In the genomic region with DNA sequence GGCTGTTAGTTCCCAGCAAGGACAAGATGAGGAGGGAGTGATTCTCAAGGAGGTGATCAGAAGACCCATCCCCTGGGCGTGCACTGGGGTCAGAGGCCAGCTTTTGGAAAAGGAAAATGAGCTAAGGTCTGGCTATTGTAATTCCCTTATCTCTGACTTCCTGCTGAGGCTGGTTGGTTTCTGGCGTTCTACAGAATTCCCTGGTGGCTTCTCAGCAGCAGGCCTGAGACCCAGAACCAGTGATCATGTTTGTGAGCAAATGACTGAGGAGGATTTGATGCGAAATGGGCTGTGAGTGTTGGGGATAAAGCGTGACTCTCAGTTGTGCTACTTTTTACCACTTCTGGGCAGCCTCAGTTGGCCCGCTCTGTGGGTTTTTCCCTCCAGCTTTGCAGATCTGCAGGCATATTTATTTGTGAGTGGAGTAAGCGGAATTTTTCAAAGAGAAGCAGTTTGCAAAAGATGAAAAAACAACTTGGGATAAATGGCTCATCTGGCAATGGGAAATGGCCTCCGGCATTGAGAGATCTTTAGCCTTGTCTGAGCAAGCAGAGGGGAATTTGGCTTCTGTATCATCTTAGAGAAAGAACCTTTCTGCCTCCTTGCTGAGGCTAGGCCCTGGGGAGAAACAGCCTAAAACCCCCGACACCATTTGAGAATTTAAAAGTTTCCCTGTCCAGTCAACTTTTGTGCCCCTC, we compare ENCODE assay signal across 11 cellular contexts.
DNase-seq lines count a peak whose midpoint lies in the region; ATAC-seq, FAIRE-seq and TF ChIP-seq lines count a peak whose summit lies in the region.
"Had no signal": no experiment of that assay in that cellular context is flagged by ENCODE, and none has a peak within 500 bp of the region (broad histone marks: within the 10 kb centered on the region; RNA-seq: fewer than 3 reads in every experiment).

No MANE protein-coding gene starts in this region.

- H3K27me3 ChIP-seq in keratinocyte (ENCODE audit: control insufficient read depth, extremely low read depth, insufficient read depth, low read length) (no peaks in the 10 kb centered on the region), upper lobe of right lung (no peaks in the 10 kb centered on the region)

- H3K36me3 ChIP-seq in keratinocyte (ENCODE audit: control insufficient read depth in 2 of 2, extremely low read depth in 1 of 2, insufficient read depth in 2 of 2, low read length in 2 of 2) (no peaks in the 10 kb centered on the region), upper lobe of right lung (no peaks in the 10 kb centered on the region)

- H3K79me2 ChIP-seq in keratinocyte (ENCODE audit: control insufficient read depth, insufficient read depth, low read length) = peaks cover 42% of the 10 kb centered on the region

- H3K9me3 ChIP-seq in keratinocyte (ENCODE audit: control insufficient read depth, low read depth, low read length) = no peaks in the 10 kb centered on the region
- no peaks in the 10 kb centered on the region for H3K9me3 ChIP-seq in upper lobe of right lung

- no peaks in the 10 kb centered on the region for H4K20me1 ChIP-seq in keratinocyte (ENCODE audit: control insufficient read depth, extremely low read depth, insufficient read depth, low read length)

- peak; percentile 50 for DNase-seq in NCI-H2171 treated with DMSO at 0.1 percent for 48 hours (lab: John Stamatoyannopoulos, UW)
- DNase-seq in NCI-H2171 (lab: John Stamatoyannopoulos, UW) = no peak
- DNase-seq in keratinocyte (ENCODE audit: low read depth, low spot score) = no peak
- DNase-seq in upper lobe of right lung = no peak
- DNase-seq in anterior cingulate cortex (lab: John Stamatoyannopoulos, UW) = no peak
- no peak for DNase-seq in COLO668 (lab: John Stamatoyannopoulos, UW; ENCODE audit: unreplicated experiment)
- DNase-seq: activated effector memory CD4-positive, alpha-beta T cell treated with Interleukin-2 at 50 U/mL for 16 hours; midbrain had no signal

- H3K27ac ChIP-seq in keratinocyte (ENCODE audit: control insufficient read depth, insufficient read depth, low read length) = peak overlapping the region; percentile 97
- peak overlapping the region; percentile 51 for H3K27ac ChIP-seq in upper lobe of right lung
- H3K27ac ChIP-seq: 22Rv1 had no signal

- no peak overlapping the region for H3K4me3 Mint-ChIP-seq in dendritic cell treated with granulocyte-macrophage colony-stimulating factor and Interleukin-4, amounts not matched to agents 40 ng/mL and 50 ng/mL, for 4 days

- dilution Hi-C loops in keratinocyte (cut with MboI; ENCODE audit: extremely low pct_ligation_motif_present, low sequenced_read_pairs) = no loop called here

- ATAC-seq in upper lobe of right lung (no peak), HG03139 (IDR thresholded peaks at IDR 0.05; ENCODE audit: unreplicated experiment) (no peak)

- H3K4me3 ChIP-seq in keratinocyte (ENCODE audit: control insufficient read depth in 2 of 3, extremely low read depth in 1 of 3, insufficient read depth in 2 of 3, low read depth in 1 of 3, low read length in 3 of 3) (peak overlapping the region in 1 of 3 experiments; percentile 28), upper lobe of right lung (no peak overlapping the region)

- TF ChIP-seq CTCF in keratinocyte (optimal IDR thresholded peaks at IDR 0.05 in 1 of 3, IDR thresholded peaks at IDR 0.05 in 1 of 3, conservative IDR thresholded peaks at IDR 0.05 in 1 of 3; ENCODE audit: extremely low read depth in 1 of 3, insufficient read depth in 2 of 3, low read length in 3 of 3) = no peak
- no peak for TF ChIP-seq CTCF in upper lobe of right lung (IDR thresholded peaks at IDR 0.05)

- peak overlapping the region; percentile 19 for H3K27ac Mint-ChIP-seq in dendritic cell treated with granulocyte-macrophage colony-stimulating factor and Interleukin-4, amounts not matched to agents 40 ng/mL and 50 ng/mL, for 4 days

- peaks cover 54% of the 10 kb centered on the region for H3K4me1 Mint-ChIP-seq in dendritic cell treated with granulocyte-macrophage colony-stimulating factor and Interleukin-4, amounts not matched to agents 40 ng/mL and 50 ng/mL, for 4 days (ENCODE audit: low read depth)

- H3K36me3 Mint-ChIP-seq in dendritic cell treated with granulocyte-macrophage colony-stimulating factor and Interleukin-4, amounts not matched to agents 40 ng/mL and 50 ng/mL, for 4 days (ENCODE audit: low read depth) = peaks cover 8% of the 10 kb centered on the region

- intact Hi-C loops in dendritic cell treated with granulocyte-macrophage colony-stimulating factor and Interleukin-4, amounts not matched to agents 40 ng/mL and 50 ng/mL, for 4 days (cut with micrococcal nuclease) = no loop called here
- intact Hi-C loops in upper lobe of right lung (cut with DNase I) = no loop called here

- peak overlapping the region; percentile 79 for H3K4me2 ChIP-seq in keratinocyte (ENCODE audit: control insufficient read depth, extremely low read depth, insufficient read depth, low read depth, low read length)

- H3K9me3 Mint-ChIP-seq in dendritic cell treated with granulocyte-macrophage colony-stimulating factor and Interleukin-4, amounts not matched to agents 40 ng/mL and 50 ng/mL, for 4 days = peaks cover 8% of the 10 kb centered on the region

- peak overlapping the region; percentile 56 for H2AFZ ChIP-seq in keratinocyte (ENCODE audit: control insufficient read depth, low read length)

- H3K9ac ChIP-seq in keratinocyte (ENCODE audit: control insufficient read depth, extremely low read depth, insufficient read depth, low read length) = peak overlapping the region; percentile 78

- no peaks in the 10 kb centered on the region for H3K9me1 ChIP-seq in keratinocyte (ENCODE audit: control insufficient read depth, extremely low read depth, insufficient read depth, low read length)

- H3K27me3 Mint-ChIP-seq in dendritic cell treated with granulocyte-macrophage colony-stimulating factor and Interleukin-4, amounts not matched to agents 40 ng/mL and 50 ng/mL, for 4 days = no peaks in the 10 kb centered on the region

- H3K4me1 ChIP-seq in keratinocyte (ENCODE audit: control insufficient read depth, extremely low read depth, insufficient read depth, low read length) (peaks cover 60% of the 10 kb centered on the region), upper lobe of right lung (peaks cover 32% of the 10 kb centered on the region)

- FAIRE-seq in keratinocyte (lab: Jason Lieb, UNC) = peak; percentile 95
